9 cellular contexts compared by ENCODE assay signal in the genomic region with DNA sequence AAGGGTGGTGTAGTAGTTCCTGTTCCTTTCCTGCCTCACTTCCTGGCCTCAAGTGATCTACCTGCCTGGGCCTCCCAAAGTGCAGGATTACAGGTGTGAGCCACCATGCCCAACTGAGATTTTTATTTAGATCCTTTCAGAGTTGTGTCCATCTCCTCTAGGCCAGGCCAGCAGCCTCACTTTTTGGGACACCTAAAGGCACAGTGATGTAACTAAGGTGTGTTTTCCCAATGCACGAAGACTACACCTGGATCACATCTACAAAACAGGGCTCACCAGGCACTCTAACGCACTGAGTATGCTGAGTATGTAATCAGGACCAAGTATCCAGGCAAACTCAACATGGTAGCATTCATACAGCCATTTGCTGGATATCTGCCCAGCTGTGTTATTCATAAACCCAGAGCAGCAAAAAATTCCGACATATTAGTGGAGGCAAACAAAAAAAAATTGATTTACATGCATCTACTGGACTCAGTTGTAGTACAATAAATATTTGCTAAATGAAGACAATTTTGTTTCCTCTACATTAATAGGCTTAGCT. TPM values are rescaled to one million over a fixed set of nuclear protein-coding genes. Genes with fewer than 3 reads are reported as not detected.
A peak's percentile ranks its signal among the peaks of the same experiment; 100 is the strongest.
DNase-seq lines count a peak whose midpoint lies in the region; ATAC-seq and TF ChIP-seq lines count a peak whose summit lies in the region.
"Had no signal": no experiment of that assay in that cellular context is flagged by ENCODE, and none has a peak within 500 bp of the region (broad histone marks: within the 10 kb centered on the region; RNA-seq: fewer than 3 reads in every experiment).

No MANE protein-coding gene starts in this region.

- ATAC-seq in Right ventricle myocardium superior (ENCODE audit: poor library complexity) (no peak), memory B cell (ENCODE audit: low read depth) (peak; percentile 7)

- no peak overlapping the region for H3K4me3 ChIP-seq in right atrium auricular region
- no peak overlapping the region for H3K4me3 ChIP-seq in astrocyte of the cerebellum (ENCODE audit: low read depth, low read length)
- no peak overlapping the region for H3K4me3 ChIP-seq in vagina

- no peaks in the 10 kb centered on the region for H3K9me3 ChIP-seq in right atrium auricular region
- no peaks in the 10 kb centered on the region for H3K9me3 ChIP-seq in vagina

- H3K27ac ChIP-seq in right atrium auricular region (peak overlapping the region; percentile 68 to 72), vagina (peak overlapping the region; percentile 78)

- TF ChIP-seq POLR2A in vagina (IDR thresholded peaks at IDR 0.05) = no peak

- peak overlapping the region; percentile 84 for H3K4me3 Mint-ChIP-seq in memory B cell

- intact Hi-C loops in Right ventricle myocardium superior (cut with DNase I) = loop anchor here (5.0 kb wide), 1 partner anchor 33 kb away; the partner anchor contains the start of gene LPIN2
- intact Hi-C loops in vagina (cut with DNase I) = no loop called here

- TF ChIP-seq CTCF in right atrium auricular region (IDR thresholded peaks at IDR 0.05) = no peak
- no peak for TF ChIP-seq CTCF in astrocyte of the cerebellum (IDR thresholded peaks at IDR 0.05; ENCODE audit: low read depth, low read length, missing control alignments)
- TF ChIP-seq CTCF in vagina (IDR thresholded peaks at IDR 0.05) = no peak

- H3K4me1 ChIP-seq in right atrium auricular region (peaks cover 0 to 79% of the 10 kb centered on the region in 2 donors), vagina (peaks cover 54% of the 10 kb centered on the region)

- H3K27me3 ChIP-seq in right atrium auricular region (no peaks in the 10 kb centered on the region), vagina (no peaks in the 10 kb centered on the region)

- H3K36me3 Mint-ChIP-seq in memory B cell = peaks cover 4% of the 10 kb centered on the region

- H3K27me3 Mint-ChIP-seq in memory B cell = no peaks in the 10 kb centered on the region

- H3K36me3 ChIP-seq in right atrium auricular region (no peaks in the 10 kb centered on the region), vagina (no peaks in the 10 kb centered on the region)

- peaks cover 43% of the 10 kb centered on the region for H3K4me1 Mint-ChIP-seq in memory B cell

- in situ Hi-C loops in astrocyte of the cerebellum (cut with HindIII; ENCODE audit: low sequenced_read_pairs) = no loop called here

- H3K27ac Mint-ChIP-seq in memory B cell = peak overlapping the region; percentile 98

- DNase-seq in right atrium auricular region (ENCODE audit: low spot score) = no peak
- DNase-seq in Right ventricle myocardium superior = no peak
- DNase-seq in astrocyte of the cerebellum (ENCODE audit: low read depth) = peak; percentile 60
- no peak for DNase-seq in memory B cell (ENCODE audit: low spot score in 2 of 2)
- no peak for DNase-seq in vagina (ENCODE audit: extremely low spot score in 2 of 2)
- no peak for DNase-seq in NCI-H526 (lab: John Stamatoyannopoulos, UW)
- no peak for DNase-seq in DMS79 treated with DMSO at 0.1 percent for 48 hours (lab: John Stamatoyannopoulos, UW)
- DNase-seq in germinal center (ENCODE audit: low spot score) = no peak
- DNase-seq: DMS153 had no signal

- no peaks in the 10 kb centered on the region for H3K9me3 Mint-ChIP-seq in memory B cell

RNA-seq across cellular contexts. Expression of gene LPIN2, which starts 33.8 kb away (rescaled TPM):
- 10 to 100 TPM; 15.5 to 19.0 TPM for total RNA-seq in right atrium auricular region
- total RNA-seq in Right ventricle myocardium superior = 10.4 TPM
- total RNA-seq in vagina = 19.4 TPM
